ENCODE assay signal across 9 cellular contexts in the genomic region with DNA sequence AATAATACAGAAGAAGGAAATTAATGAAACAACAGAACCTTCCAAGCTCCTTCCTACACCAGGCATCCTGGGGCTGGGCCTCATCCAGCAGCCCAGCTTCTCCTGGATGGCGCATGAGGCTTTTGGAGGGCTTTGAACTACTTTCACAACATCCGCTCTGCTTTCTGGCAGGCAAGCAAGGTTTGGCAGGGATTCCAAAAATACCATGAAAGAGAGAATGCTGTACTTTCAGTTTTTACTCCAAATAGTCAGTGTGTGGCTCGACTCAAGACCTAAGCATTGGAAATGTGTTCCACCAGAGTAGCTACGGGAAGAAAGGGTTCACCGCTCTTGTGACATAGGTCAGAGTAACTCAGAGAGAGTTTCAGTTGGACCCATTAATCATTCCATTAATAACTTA.
DNase-seq lines count a peak whose midpoint lies in the region; ATAC-seq lines count a peak whose summit lies in the region.
"Had no signal": no experiment of that assay in that cellular context is flagged by ENCODE, and none has a peak within 500 bp of the region (broad histone marks: within the 10 kb centered on the region; RNA-seq: fewer than 3 reads in every experiment).

No MANE protein-coding gene starts in this region.

- intact Hi-C loops in head of caudate nucleus (cut with DNase I), result no loop called here

- H3K27me3 Mint-ChIP-seq in T-cell, result no peaks in the 10 kb centered on the region
- H3K27me3 Mint-ChIP-seq in activated CD4-positive, alpha-beta T cell treated with anti-CD3 and anti-CD28 coated beads, Interleukin-2, amount 10 ng/mL, durations not matched to agents 7 days and 5 days, result no peaks in the 10 kb centered on the region
- peaks cover 2% of the 10 kb centered on the region for H3K27me3 Mint-ChIP-seq in T-helper 2 cell treated with Interferon-gamma antibody and Interleukin-4, amounts not matched to agents 5 μg/mL and 100 μg/mL, for 36 hours (ENCODE audit: low read depth)

- H3K9me3 Mint-ChIP-seq in T-cell, result no peaks in the 10 kb centered on the region
- peaks cover 6% of the 10 kb centered on the region for H3K9me3 Mint-ChIP-seq in activated CD4-positive, alpha-beta T cell treated with anti-CD3 and anti-CD28 coated beads, Interleukin-2, amount 10 ng/mL, durations not matched to agents 7 days and 5 days
- peaks cover 3% of the 10 kb centered on the region for H3K9me3 Mint-ChIP-seq in T-helper 2 cell treated with Interferon-gamma antibody and Interleukin-4, amounts not matched to agents 5 μg/mL and 100 μg/mL, for 36 hours

- H3K36me3 Mint-ChIP-seq in T-cell, result peaks cover 45% of the 10 kb centered on the region
- H3K36me3 Mint-ChIP-seq in activated CD4-positive, alpha-beta T cell treated with anti-CD3 and anti-CD28 coated beads, Interleukin-2, amount 10 ng/mL, durations not matched to agents 7 days and 5 days (ENCODE audit: low read depth), result peaks cover 43% of the 10 kb centered on the region
- H3K36me3 Mint-ChIP-seq in T-helper 2 cell treated with Interferon-gamma antibody and Interleukin-4, amounts not matched to agents 5 μg/mL and 100 μg/mL, for 36 hours (ENCODE audit: low read depth), result peaks cover 7% of the 10 kb centered on the region

- peak in 3 of 4 experiments; percentile 50 to 72 (median 51) for ATAC-seq in T-cell (replicated peaks in 1 of 4)
- ATAC-seq in GM21529 (IDR thresholded peaks at IDR 0.05; ENCODE audit: unreplicated experiment), result no peak
- ATAC-seq: psoas muscle had no signal

- peaks cover 43 to 51% (median 51%) of the 10 kb centered on the region in 3 donors for H3K4me1 Mint-ChIP-seq in T-cell
- H3K4me1 Mint-ChIP-seq in activated CD4-positive, alpha-beta T cell treated with anti-CD3 and anti-CD28 coated beads, Interleukin-2, amount 10 ng/mL, durations not matched to agents 7 days and 5 days, result peaks cover 15% of the 10 kb centered on the region
- H3K4me1 Mint-ChIP-seq in T-helper 2 cell treated with Interferon-gamma antibody and Interleukin-4, amounts not matched to agents 5 μg/mL and 100 μg/mL, for 36 hours (ENCODE audit: low read depth), result peaks cover 5% of the 10 kb centered on the region

- CTCF ChIA-PET in T-cell (lab: Charles Lee), result interaction anchor here (0.6 to 2.3 kb wide), 3 partner anchors 53 to 113 kb away, joined by 3 to 13 read pairs (median 4); no protein-coding TSS in a partner anchor
- CTCF ChIA-PET in activated CD4-positive, alpha-beta T cell treated with anti-CD3 and anti-CD28 coated beads, Interleukin-2, amount 10 ng/mL, durations not matched to agents 7 days and 5 days (lab: Charles Lee), result interaction anchor here (0.6 to 2.7 kb wide), 2 partner anchors 18 to 113 kb away, joined by 3 to 10 read pairs; no protein-coding TSS in a partner anchor

- peak overlapping the region; percentile 85 to 86 for H3K27ac Mint-ChIP-seq in T-cell
- H3K27ac Mint-ChIP-seq in activated CD4-positive, alpha-beta T cell treated with anti-CD3 and anti-CD28 coated beads, Interleukin-2, amount 10 ng/mL, durations not matched to agents 7 days and 5 days, result no peak overlapping the region
- no peak overlapping the region for H3K27ac Mint-ChIP-seq in T-helper 2 cell treated with Interferon-gamma antibody and Interleukin-4, amounts not matched to agents 5 μg/mL and 100 μg/mL, for 36 hours

- H3K4me3 Mint-ChIP-seq in T-cell, result peak overlapping the region in 1 of 3 donors; percentile 43
- no peak overlapping the region for H3K4me3 Mint-ChIP-seq in activated CD4-positive, alpha-beta T cell treated with anti-CD3 and anti-CD28 coated beads, Interleukin-2, amount 10 ng/mL, durations not matched to agents 7 days and 5 days
- no peak overlapping the region for H3K4me3 Mint-ChIP-seq in T-helper 2 cell treated with Interferon-gamma antibody and Interleukin-4, amounts not matched to agents 5 μg/mL and 100 μg/mL, for 36 hours

- POLR2A ChIA-PET in T-cell (lab: Charles Lee), result interaction anchor here in 1 of 2 donors (0.5 kb wide), 1 partner anchor 10 kb away, joined by 4 read pairs; no protein-coding TSS in a partner anchor
- POLR2A ChIA-PET in activated CD4-positive, alpha-beta T cell treated with anti-CD3 and anti-CD28 coated beads, Interleukin-2, amount 10 ng/mL, durations not matched to agents 7 days and 5 days (lab: Charles Lee), result no interaction called here

- DNase-seq in EL (peak; percentile 33), T-cell (peak in 4 of 34 experiments; percentile 6 to 34 (median 20)), head of caudate nucleus (peak in 35 of 42 donors; percentile 12 to 82 (median 43)), renal cortical epithelial cell (ENCODE audit: low read depth) (peak; percentile 94)
- no peak for DNase-seq in activated CD4-positive, alpha-beta T cell treated with anti-CD3 and anti-CD28 coated beads, Interleukin-2, amount 10 ng/mL, durations not matched to agents 7 days and 5 days
- no peak for DNase-seq in T-helper 2 cell treated with Interferon-gamma antibody and Interleukin-4, amounts not matched to agents 5 μg/mL and 100 μg/mL, for 36 hours (ENCODE audit: low spot score)
- DNase-seq in activated CD4-positive, alpha-beta T cell treated with anti-CD3 and anti-CD28 coated beads for 48 hours, result no peak

Comparison
In these comparisons a context has a peak if more than half of its experiments do, and no peak if none do; other contexts are left out.
1. DNase-seq: peak in EL (single experiment), head of caudate nucleus (35 of 42) and renal cortical epithelial cell (single experiment); none in activated CD4-positive, alpha-beta T cell treated with anti-CD3 and anti-CD28 coated beads, Interleukin-2, amount 10 ng/mL, durations not matched to agents 7 days and 5 days (single experiment), T-helper 2 cell treated with Interferon-gamma antibody and Interleukin-4, amounts not matched to agents 5 μg/mL and 100 μg/mL, for 36 hours (single experiment) and activated CD4-positive, alpha-beta T cell treated with anti-CD3 and anti-CD28 coated beads for 48 hours (single experiment).
2. H3K27ac Mint-ChIP-seq: peak in T-cell (2 of 2); none in activated CD4-positive, alpha-beta T cell treated with anti-CD3 and anti-CD28 coated beads, Interleukin-2, amount 10 ng/mL, durations not matched to agents 7 days and 5 days (single experiment) and T-helper 2 cell treated with Interferon-gamma antibody and Interleukin-4, amounts not matched to agents 5 μg/mL and 100 μg/mL, for 36 hours (single experiment).